8 cellular contexts compared by ENCODE assay signal in genomic region chr9:94030318-94031179, GRCh38. TPM values are rescaled to one million over a fixed set of nuclear protein-coding genes. Genes with fewer than 3 reads are reported as not detected.
DNase-seq lines count a peak whose midpoint lies in the region; ATAC-seq and TF ChIP-seq lines count a peak whose summit lies in the region.

No MANE protein-coding gene starts in this region.

- peak; percentile 98 for ATAC-seq in CD8-positive, alpha-beta T cell
- ATAC-seq in GM19397 (IDR thresholded peaks at IDR 0.05; ENCODE audit: unreplicated experiment) (peak; percentile 99), HG03565 (IDR thresholded peaks at IDR 0.05; ENCODE audit: unreplicated experiment) (peak; percentile 96)

- H3K4me1 Mint-ChIP-seq in CD8-positive, alpha-beta T cell (ENCODE audit: low read depth), result peaks cover 23% of the 10 kb centered on the region

- intact Hi-C loops in CD8-positive, alpha-beta T cell (cut with DNase I, micrococcal nuclease), result loop anchor here (1.0 to 2.0 kb wide), 2 partner anchors 136 to 228 kb away; partner anchors contain the start of gene ZNF169 (in 1 of the 2)

- H3K27ac ChIP-seq in CD8-positive, alpha-beta T cell (ENCODE audit: low read depth, low read length), result peak overlapping the region; percentile 81

- H3K27me3 Mint-ChIP-seq in CD8-positive, alpha-beta T cell (ENCODE audit: low read depth), result peaks cover 6% of the 10 kb centered on the region

- CTCF ChIA-PET in CD8-positive, alpha-beta T cell (lab: Charles Lee), result interaction anchor here (1.6 to 2.8 kb wide), 2 partner anchors 16 kb away, joined by 5 to 9 read pairs; no protein-coding TSS in a partner anchor

- H3K4me3 Mint-ChIP-seq in CD8-positive, alpha-beta T cell, result peak overlapping the region; percentile 100

- H3K27ac Mint-ChIP-seq in CD8-positive, alpha-beta T cell, result peak overlapping the region; percentile 98

- TF ChIP-seq CTCF in CD8-positive, alpha-beta T cell (IDR thresholded peaks at IDR 0.05), result no peak

- no peaks in the 10 kb centered on the region for H3K27me3 ChIP-seq in CD8-positive, alpha-beta T cell (ENCODE audit: insufficient read depth, low read length)

- POLR2A ChIA-PET in CD8-positive, alpha-beta T cell (lab: Charles Lee), result interaction anchor here (0.9 kb wide), 1 partner anchor 142 kb away, joined by 3 read pairs; no protein-coding TSS in a partner anchor

- H3K36me3 ChIP-seq in CD8-positive, alpha-beta T cell (ENCODE audit: insufficient read depth, low read length), result no peaks in the 10 kb centered on the region

- H3K9me3 Mint-ChIP-seq in CD8-positive, alpha-beta T cell, result no peaks in the 10 kb centered on the region

- H3K4me1 ChIP-seq in CD8-positive, alpha-beta T cell (ENCODE audit: insufficient read depth, low read length), result peaks cover 7% of the 10 kb centered on the region

- H3K9me3 ChIP-seq in CD8-positive, alpha-beta T cell (ENCODE audit: low read length), result no peaks in the 10 kb centered on the region

- H3K4me3 ChIP-seq in CD8-positive, alpha-beta T cell (ENCODE audit: low read depth, low read length), result peak overlapping the region; percentile 97

- H3K36me3 Mint-ChIP-seq in CD8-positive, alpha-beta T cell, result peaks cover 6% of the 10 kb centered on the region

- peak; percentile 52 to 86 (median 76) for DNase-seq in CD8-positive, alpha-beta T cell
- DNase-seq in NCI-H82 treated with DMSO at 0.1 percent for 48 hours (lab: John Stamatoyannopoulos, UW; ENCODE audit: unreplicated experiment), result peak; percentile 45
- peak; percentile 53 for DNase-seq in activated CD8-positive, alpha-beta memory T cell treated with anti-CD3 and anti-CD28 coated beads, Interleukin-2, amount 50 U/mL, for 1 hour (ENCODE audit: extremely low read depth)
- peak; percentile 91 for DNase-seq in epidermal melanocyte (ENCODE audit: insufficient read length, low spot score)
- peak; percentile 82 for DNase-seq in middle frontal gyrus (ENCODE audit: extremely low spot score, low spot score)
- peak; percentile 71 to 78 for DNase-seq in stimulated activated CD8-positive, alpha-beta memory T cell treated with anti-CD3 and anti-CD28 coated beads, Interleukin-2, amount 100 ng/mL, for 48 hours (ENCODE audit: low read depth in 2 of 2)

RNA-seq across cellular contexts. Expression of gene PTPDC1, which starts 53.7 kb away (rescaled TPM):
- total RNA-seq in CD8-positive, alpha-beta T cell, result 1 to 10 TPM; 2.1 to 2.2 TPM

Comparison
In these comparisons a context has a peak if more than half of its experiments do, and no peak if none do; other contexts are left out.
1. Peak in every context shown above with its lines: DNase-seq, ATAC-seq, H3K4me3 ChIP-seq and H3K27ac ChIP-seq.